In genomic region chr2:216984937-216985336, GRCh38 we compare ENCODE assay signal across 20 cellular contexts.
A peak's percentile ranks its signal among the peaks of the same experiment; 100 is the strongest.
DNase-seq lines count a peak whose midpoint lies in the region; ATAC-seq and TF ChIP-seq lines count a peak whose summit lies in the region.
"Had no signal": no experiment of that assay in that cellular context is flagged by ENCODE, and none has a peak within 500 bp of the region (broad histone marks: within the 10 kb centered on the region; RNA-seq: fewer than 3 reads in every experiment).

No MANE protein-coding gene starts in this region.

- no peaks in the 10 kb centered on the region for H3K27me3 ChIP-seq in right atrium auricular region
- H3K27me3 ChIP-seq: BLaER1, SJCRH30 had no signal

- no peak for TF ChIP-seq CTCF in chondrocyte (IDR thresholded peaks at IDR 0.05)
- TF ChIP-seq CTCF in right atrium auricular region (IDR thresholded peaks at IDR 0.05), result no peak

- peaks cover 13% of the 10 kb centered on the region for H3K9me3 Mint-ChIP-seq in chondrocyte (ENCODE audit: low read depth)
- H3K9me3 Mint-ChIP-seq: CD4-positive, alpha-beta T cell had no signal

- no peak overlapping the region for H3K4me3 Mint-ChIP-seq in chondrocyte (ENCODE audit: unreplicated experiment)
- H3K4me3 Mint-ChIP-seq: CD4-positive, alpha-beta T cell had no signal

- H3K36me3 ChIP-seq in right atrium auricular region, result no peaks in the 10 kb centered on the region
- H3K36me3 ChIP-seq: BLaER1, SJCRH30 had no signal

- intact Hi-C loops in sciatic nerve (cut with DNase I), result no loop called here

- no peak overlapping the region for H3K4me3 ChIP-seq in right atrium auricular region
- H3K4me3 ChIP-seq: BLaER1, GM12878, GM23248, K562, SJCRH30 had no signal

- DNase-seq in NCI-H510A treated with DMSO at 0.1 percent for 48 hours (lab: John Stamatoyannopoulos, UW), result peak; percentile 19
- DNase-seq in NCI-H510A (lab: John Stamatoyannopoulos, UW), result no peak
- DNase-seq in fibroblast of gingiva (ENCODE audit: low read depth), result peak; percentile 45
- DNase-seq in sciatic nerve (ENCODE audit: low spot score), result no peak
- DNase-seq in chondrocyte (ENCODE audit: low spot score), result no peak
- no peak for DNase-seq in right atrium auricular region (ENCODE audit: low spot score)
- DNase-seq in NCI-H146 (lab: John Stamatoyannopoulos, UW), result no peak
- DNase-seq: CD4-positive, alpha-beta T cell; GM23248; Kasumi-1; NCI-H1694; NCI-H524 treated with DMSO at 0.1 percent for 48 hours; NK-92 treated with Interleukin-12 subunit alpha and Interleukin-12 subunit beta, amount 100 ng/mL, for 24 hours; PC-3 had no signal

- H3K4me1 ChIP-seq in right atrium auricular region, result peaks cover 0 to 15% of the 10 kb centered on the region in 2 donors
- H3K4me1 ChIP-seq: BLaER1 had no signal

- H3K27me3 Mint-ChIP-seq in chondrocyte (ENCODE audit: low read depth), result no peaks in the 10 kb centered on the region

- no peak overlapping the region for H3K27ac Mint-ChIP-seq in chondrocyte (ENCODE audit: unreplicated experiment)
- H3K27ac Mint-ChIP-seq: CD4-positive, alpha-beta T cell had no signal

- H3K9me3 ChIP-seq in right atrium auricular region, result no peaks in the 10 kb centered on the region
- H3K9me3 ChIP-seq: SJCRH30 had no signal

- peak; percentile 64 for ATAC-seq in sciatic nerve
- ATAC-seq: GM12878, K562, PC-3, Right ventricle myocardium inferior, SK-N-SH treated with all-trans-retinoic acid at 6 μM for 48 hours had no signal

- H3K27ac ChIP-seq in right atrium auricular region, result no peak overlapping the region
- H3K27ac ChIP-seq: BLaER1, GM23248 had no signal

- H3K36me3 Mint-ChIP-seq in chondrocyte (ENCODE audit: low read depth), result peaks cover 6% of the 10 kb centered on the region

- H3K4me1 Mint-ChIP-seq in chondrocyte (ENCODE audit: low read depth), result peaks cover 23% of the 10 kb centered on the region

Comparison
In these comparisons a context has a peak if more than half of its experiments do, and no peak if none do; other contexts are left out.
1. DNase-seq: peak in NCI-H510A treated with DMSO at 0.1 percent for 48 hours (single experiment) and fibroblast of gingiva (single experiment); none in NCI-H510A (single experiment), sciatic nerve (single experiment), chondrocyte (single experiment), right atrium auricular region (single experiment) and NCI-H146 (single experiment).